11 cellular contexts compared by ENCODE assay signal in genomic region chr5:56323505-56323904, GRCh38.
DNase-seq lines count a peak whose midpoint lies in the region; TF ChIP-seq lines count a peak whose summit lies in the region.
"Had no signal": no experiment of that assay in that cellular context is flagged by ENCODE, and none has a peak within 500 bp of the region (broad histone marks: within the 10 kb centered on the region; RNA-seq: fewer than 3 reads in every experiment).

No MANE protein-coding gene starts in this region.

- DNase-seq in Daoy (ENCODE audit: low read depth): peak; percentile 76
- peak; percentile 7 for DNase-seq in MV-4-11 (lab: John Stamatoyannopoulos, UW)
- no peak for DNase-seq in chondrocyte (ENCODE audit: low spot score)
- DNase-seq in myocyte (ENCODE audit: low read depth): peak; percentile 71
- DNase-seq in activated CD4-positive, CD25-positive, alpha-beta regulatory T cell treated with anti-CD3 and anti-CD28 coated beads, Interleukin-2, amount 50 U/mL, for 72 hours: no peak
- no peak for DNase-seq in NOMO-1 treated with dmso at 0.1 percent for 144 hours (lab: John Stamatoyannopoulos, UW; ENCODE audit: unreplicated experiment)
- no peak for DNase-seq in CD1c-positive myeloid dendritic cell (ENCODE audit: extremely low spot score)
- DNase-seq in mesothelial cell of epicardium (ENCODE audit: low spot score in 2 of 2, unreplicated experiment in 2 of 2): no peak
- DNase-seq: foreskin melanocyte; naive thymus-derived CD8-positive, alpha-beta T cell; NCI-H2171 treated with DMSO at 0.1 percent for 48 hours had no signal

- H3K36me3 Mint-ChIP-seq in chondrocyte (ENCODE audit: low read depth) (no peaks in the 10 kb centered on the region), mesothelial cell of epicardium (no peaks in the 10 kb centered on the region)
- H3K36me3 Mint-ChIP-seq: naive thymus-derived CD8-positive, alpha-beta T cell had no signal

- H3K27me3 Mint-ChIP-seq in chondrocyte (ENCODE audit: low read depth) (no peaks in the 10 kb centered on the region), mesothelial cell of epicardium (ENCODE audit: low read depth) (no peaks in the 10 kb centered on the region)
- H3K27me3 Mint-ChIP-seq: naive thymus-derived CD8-positive, alpha-beta T cell had no signal

- H3K27ac Mint-ChIP-seq in chondrocyte (ENCODE audit: unreplicated experiment) (peak overlapping the region; percentile 10), mesothelial cell of epicardium (no peak overlapping the region)

- H3K9me3 Mint-ChIP-seq in chondrocyte (ENCODE audit: low read depth): no peaks in the 10 kb centered on the region
- H3K9me3 Mint-ChIP-seq in mesothelial cell of epicardium: no peaks in the 10 kb centered on the region
- H3K9me3 Mint-ChIP-seq: naive thymus-derived CD8-positive, alpha-beta T cell had no signal

- H3K4me1 Mint-ChIP-seq in chondrocyte (ENCODE audit: low read depth) (peaks cover 46% of the 10 kb centered on the region), mesothelial cell of epicardium (peaks cover 47% of the 10 kb centered on the region)

- TF ChIP-seq CTCF in chondrocyte (IDR thresholded peaks at IDR 0.05): peak; percentile 57
- no peak for TF ChIP-seq CTCF in mesothelial cell of epicardium (IDR thresholded peaks at IDR 0.05; ENCODE audit: unreplicated experiment)

- no peak overlapping the region for H3K4me3 Mint-ChIP-seq in chondrocyte (ENCODE audit: unreplicated experiment)
- no peak overlapping the region for H3K4me3 Mint-ChIP-seq in mesothelial cell of epicardium
- H3K4me3 Mint-ChIP-seq: naive thymus-derived CD8-positive, alpha-beta T cell had no signal

Comparison
In these comparisons a context has a peak if more than half of its experiments do, and no peak if none do; other contexts are left out.
1. DNase-seq: peak in Daoy (single experiment), MV-4-11 (single experiment) and myocyte (single experiment); none in chondrocyte (single experiment), activated CD4-positive, CD25-positive, alpha-beta regulatory T cell treated with anti-CD3 and anti-CD28 coated beads, Interleukin-2, amount 50 U/mL, for 72 hours (single experiment), NOMO-1 treated with dmso at 0.1 percent for 144 hours (single experiment), CD1c-positive myeloid dendritic cell (single experiment) and mesothelial cell of epicardium (0 of 2).